ENCODE assay signal across 20 cellular contexts in genomic region chr1:93414749-93415148, GRCh38. TPM values are rescaled to one million over a fixed set of nuclear protein-coding genes. Genes with fewer than 3 reads are reported as not detected.
DNase-seq lines count a peak whose midpoint lies in the region; ATAC-seq and TF ChIP-seq lines count a peak whose summit lies in the region.
"Had no signal": no experiment of that assay in that cellular context is flagged by ENCODE, and none has a peak within 500 bp of the region (broad histone marks: within the 10 kb centered on the region; RNA-seq: fewer than 3 reads in every experiment).

No MANE protein-coding gene starts in this region.

- H3K9me3 Mint-ChIP-seq in CD4-positive, alpha-beta memory T cell: peaks cover 0 to 1% (median 0%) of the 10 kb centered on the region in 8 donors
- peaks cover 19% of the 10 kb centered on the region for H3K9me3 Mint-ChIP-seq in WTC11
- H3K9me3 Mint-ChIP-seq: activated naive CD8-positive, alpha-beta T cell treated with anti-CD3 and anti-CD28 coated beads, Interleukin-2, amount 50 U/mL, for 24 hours; activated T-helper 1 cell treated with anti-CD3 and anti-CD28 coated beads, Interleukin-12 subunit alpha, Interleukin-12 subunit beta, Interleukin-2, Interleukin-4 antibody, amounts not matched to agents 30 ng/mL and 10 ng/mL and 1 ng/mL, durations not matched to agents 14 hours and 24 hours and 36 hours; CD8-positive, alpha-beta memory T cell; effector memory CD8-positive, alpha-beta T cell had no signal

- no peaks in the 10 kb centered on the region for H3K9me3 ChIP-seq in heart right ventricle
- no peaks in the 10 kb centered on the region for H3K9me3 ChIP-seq in OCI-LY3 (ENCODE audit: insufficient read depth, low read length)
- no peaks in the 10 kb centered on the region for H3K9me3 ChIP-seq in CD4-positive, alpha-beta memory T cell (ENCODE audit: control insufficient read depth in 1 of 2, low read length in 2 of 2)
- no peaks in the 10 kb centered on the region for H3K9me3 ChIP-seq in testis
- H3K9me3 ChIP-seq: upper lobe of left lung had no signal

- H3K27ac ChIP-seq in heart right ventricle: peak overlapping the region in 8 of 10 donors; percentile 7 to 75 (median 54)
- H3K27ac ChIP-seq in OCI-LY3 (ENCODE audit: low read length): no peak overlapping the region
- no peak overlapping the region for H3K27ac ChIP-seq in CD4-positive, alpha-beta memory T cell (ENCODE audit: low read depth, low read length)
- H3K27ac ChIP-seq in testis: no peak overlapping the region
- H3K27ac ChIP-seq: cardiac muscle cell, SK-N-MC, upper lobe of left lung had no signal

- POLR2A ChIA-PET in CD4-positive, alpha-beta memory T cell (lab: Charles Lee; ENCODE audit: partially characterized antibody): no interaction called here
- POLR2A ChIA-PET in WTC11 (lab: Charles Lee): no interaction called here

- intact Hi-C loops in heart right ventricle (cut with DNase I): loop anchor here in 3 of 10 donors (5.0 to 10.0 kb wide), 3 partner anchors 100 to 110 kb away; no protein-coding TSS in a partner anchor
- intact Hi-C loops in cardiac septum (cut with DNase I): no loop called here
- intact Hi-C loops in CD4-positive, alpha-beta memory T cell (cut with micrococcal nuclease): no loop called here
- intact Hi-C loops in testis (cut with DNase I; ENCODE audit: low total_unique reads): no loop called here

- no peak overlapping the region; the same call in 1 of the 2 replicates for H2AFZ ChIP-seq in OCI-LY3 (ENCODE audit: low read depth, low read length)

- ATAC-seq in heart right ventricle (peak in 4 of 8 donors; percentile 14 to 65 (median 38)), WTC11 (no peak)
- ATAC-seq: activated CD8-positive, alpha-beta T cell treated with anti-CD3 and anti-CD28 coated beads, Interleukin-2, amount 10 ng/mL, durations not matched to agents 7 days and 5 days; activated naive CD8-positive, alpha-beta T cell treated with anti-CD3 and anti-CD28 coated beads, Interleukin-2, amount 50 U/mL, for 24 hours; effector memory CD8-positive, alpha-beta T cell had no signal

- H3K36me3 ChIP-seq in heart right ventricle (no peaks in the 10 kb centered on the region), OCI-LY3 (replicated peaks; ENCODE audit: low read depth, low read length) (no peaks in the 10 kb centered on the region), testis (ENCODE audit: low read depth, missing control alignments) (no peaks in the 10 kb centered on the region)
- H3K36me3 ChIP-seq in CD4-positive, alpha-beta memory T cell (ENCODE audit: insufficient read depth, low read length): no peaks in the 10 kb centered on the region
- H3K36me3 ChIP-seq: cardiac muscle cell, upper lobe of left lung had no signal

- no peak for TF ChIP-seq CTCF in heart right ventricle (IDR thresholded peaks at IDR 0.05)
- no peak for TF ChIP-seq CTCF in OCI-LY3 (IDR thresholded peaks at IDR 0.05; ENCODE audit: low read depth, low read length)
- TF ChIP-seq CTCF in WTC11 (IDR thresholded peaks at IDR 0.05): no peak
- no peak for TF ChIP-seq CTCF in testis (IDR thresholded peaks at IDR 0.05)

- no peak for TF ChIP-seq POLR2A in testis (IDR thresholded peaks at IDR 0.05)

- CTCF ChIA-PET in CD4-positive, alpha-beta memory T cell (lab: Charles Lee; ENCODE audit: partially characterized antibody): no interaction called here
- CTCF ChIA-PET in WTC11 (lab: Charles Lee): interaction anchor here (1.5 to 1.6 kb wide), 2 partner anchors 19 to 110 kb away, joined by 5 read pairs; no protein-coding TSS in a partner anchor

- H3K27me3 Mint-ChIP-seq in CD4-positive, alpha-beta memory T cell: peaks cover 0 to 2% of the 10 kb centered on the region in 2 donors
- H3K27me3 Mint-ChIP-seq in WTC11 (ENCODE audit: low read depth): no peaks in the 10 kb centered on the region
- H3K27me3 Mint-ChIP-seq: activated naive CD8-positive, alpha-beta T cell treated with anti-CD3 and anti-CD28 coated beads, Interleukin-2, amount 50 U/mL, for 24 hours had no signal

- no peaks in the 10 kb centered on the region for H4K20me1 ChIP-seq in OCI-LY3 (ENCODE audit: insufficient read depth, low read length)

- H3K4me1 ChIP-seq in heart right ventricle (peaks cover 0 to 26% (median 12%) of the 10 kb centered on the region in 9 donors), OCI-LY3 (ENCODE audit: low read length) (peaks cover 11% of the 10 kb centered on the region), testis (no peaks in the 10 kb centered on the region)
- H3K4me1 ChIP-seq in CD4-positive, alpha-beta memory T cell (ENCODE audit: insufficient read depth, low read length): no peaks in the 10 kb centered on the region

- H3K9ac ChIP-seq in OCI-LY3 (ENCODE audit: low read length): no peak overlapping the region

- no peak overlapping the region for H3K27ac Mint-ChIP-seq in CD4-positive, alpha-beta memory T cell
- no peak overlapping the region for H3K27ac Mint-ChIP-seq in WTC11
- H3K27ac Mint-ChIP-seq: activated CD8-positive, alpha-beta T cell treated with anti-CD3 and anti-CD28 coated beads, Interleukin-2, amount 10 ng/mL, durations not matched to agents 7 days and 5 days; activated naive CD8-positive, alpha-beta T cell treated with anti-CD3 and anti-CD28 coated beads, Interleukin-2, amount 50 U/mL, for 24 hours; activated T-helper 1 cell treated with anti-CD3 and anti-CD28 coated beads, Interleukin-12 subunit alpha, Interleukin-12 subunit beta, Interleukin-2, Interleukin-4 antibody, amounts not matched to agents 30 ng/mL and 10 ng/mL and 1 ng/mL, durations not matched to agents 14 hours and 24 hours and 36 hours; CD8-positive, alpha-beta memory T cell; effector memory CD8-positive, alpha-beta T cell had no signal

- no peaks in the 10 kb centered on the region for H3K36me3 Mint-ChIP-seq in CD4-positive, alpha-beta memory T cell
- H3K36me3 Mint-ChIP-seq in WTC11: peaks cover 4% of the 10 kb centered on the region

- WGBS in heart right ventricle, 2 donors: 35 to 42% methylated on average over 3 of the region's 3 CpGs
- WGBS in testis, 2 donors: 41 to 48% methylated on average over 3 of the region's 3 CpGs

- H3K27me3 ChIP-seq in heart right ventricle: no peaks in the 10 kb centered on the region
- H3K27me3 ChIP-seq in OCI-LY3 (ENCODE audit: low read depth, low read length): no peaks in the 10 kb centered on the region
- no peaks in the 10 kb centered on the region for H3K27me3 ChIP-seq in CD4-positive, alpha-beta memory T cell (ENCODE audit: insufficient read depth, low read length)
- no peaks in the 10 kb centered on the region for H3K27me3 ChIP-seq in testis
- H3K27me3 ChIP-seq: cardiac muscle cell, upper lobe of left lung had no signal

- H3K79me2 ChIP-seq in OCI-LY3 (ENCODE audit: low read length): no peaks in the 10 kb centered on the region

- H3K4me3 Mint-ChIP-seq in CD4-positive, alpha-beta memory T cell: no peak overlapping the region
- no peak overlapping the region for H3K4me3 Mint-ChIP-seq in WTC11
- H3K4me3 Mint-ChIP-seq: activated CD8-positive, alpha-beta T cell treated with anti-CD3 and anti-CD28 coated beads, Interleukin-2, amount 10 ng/mL, durations not matched to agents 7 days and 5 days; activated naive CD8-positive, alpha-beta T cell treated with anti-CD3 and anti-CD28 coated beads, Interleukin-2, amount 50 U/mL, for 24 hours; activated T-helper 1 cell treated with anti-CD3 and anti-CD28 coated beads, Interleukin-12 subunit alpha, Interleukin-12 subunit beta, Interleukin-2, Interleukin-4 antibody, amounts not matched to agents 30 ng/mL and 10 ng/mL and 1 ng/mL, durations not matched to agents 14 hours and 24 hours and 36 hours; CD8-positive, alpha-beta memory T cell; effector memory CD8-positive, alpha-beta T cell had no signal

- H3K4me3 ChIP-seq in heart right ventricle (peak overlapping the region in 5 of 10 donors; percentile 18 to 39 (median 31)), OCI-LY3 (ENCODE audit: low read length) (peak overlapping the region; percentile 27), testis (no peak overlapping the region)
- H3K4me3 ChIP-seq in CD4-positive, alpha-beta memory T cell (ENCODE audit: low read length in 2 of 2): no peak overlapping the region
- H3K4me3 ChIP-seq: cardiac muscle cell, SK-N-MC had no signal

- DNase-seq in heart right ventricle (no peak), cardiac septum (ENCODE audit: low spot score) (no peak), globus pallidus (ENCODE audit: low spot score) (peak; percentile 11), NCI-H1436 (lab: John Stamatoyannopoulos, UW) (no peak), WTC11 (ENCODE audit: low spot score) (no peak), testis (no peak)
- DNase-seq in CD4-positive, alpha-beta memory T cell: no peak
- DNase-seq: activated CD8-positive, alpha-beta T cell treated with anti-CD3 and anti-CD28 coated beads, Interleukin-2, amount 10 ng/mL, durations not matched to agents 7 days and 5 days; activated naive CD8-positive, alpha-beta T cell treated with anti-CD3 and anti-CD28 coated beads, Interleukin-2, amount 50 U/mL, for 24 hours; CD8-positive, alpha-beta memory T cell; effector memory CD8-positive, alpha-beta T cell; hypothalamus; NCI-H1417 treated with DMSO at 0.1 percent for 48 hours; small intestine; stimulated activated CD4-positive, alpha-beta T cell treated with anti-CD3 and anti-CD28 coated beads, Interleukin-4, amount 100 ng/mL, for 4 hours; upper lobe of left lung had no signal

- H3K4me1 Mint-ChIP-seq in CD4-positive, alpha-beta memory T cell: no peaks in the 10 kb centered on the region
- peaks cover 49% of the 10 kb centered on the region for H3K4me1 Mint-ChIP-seq in WTC11
- H3K4me1 Mint-ChIP-seq: activated naive CD8-positive, alpha-beta T cell treated with anti-CD3 and anti-CD28 coated beads, Interleukin-2, amount 50 U/mL, for 24 hours; CD8-positive, alpha-beta memory T cell had no signal

- peak overlapping the region; percentile 35 for H3K4me2 ChIP-seq in OCI-LY3 (ENCODE audit: low read length)

TF ChIP-seq in WTC11, 78 proteins besides CTCF, POLR2A, EP300 and RAD21 (continues in another document):
- TF ChIP-seq SMAD3 (CRISPR knock-in tag; IDR thresholded peaks at IDR 0.05; ENCODE audit: borderline replicate concordance) (no peak), RELA (CRISPR knock-in tag; IDR thresholded peaks at IDR 0.05; ENCODE audit: borderline replicate concordance) (no peak), NR3C1 (CRISPR knock-in tag; conservative IDR thresholded peaks at IDR 0.05; ENCODE audit: low read depth) (no peak), ESRRA (CRISPR knock-in tag; IDR thresholded peaks at IDR 0.05; ENCODE audit: borderline replicate concordance) (no peak), MXD4 (CRISPR knock-in tag; IDR thresholded peaks at IDR 0.05; ENCODE audit: borderline replicate concordance) (no peak)

RNA-seq across cellular contexts. Expression of gene FNBP1L, which starts 33.2 kb away (rescaled TPM):
- total RNA-seq in heart right ventricle: 10 to 100 TPM; 17.9 to 41.4 (median 24.1) TPM
- polyA plus RNA-seq in heart right ventricle: 10 to 100 TPM; 10.7 to 17.9 TPM
- total RNA-seq in cardiac septum: 13.5 TPM
- 1 to 10 TPM; 1.8 to 2.2 TPM for total RNA-seq in CD4-positive, alpha-beta memory T cell
- 1 to 10 TPM in 1 of 2 donors, under 1 TPM in 1; 0.53 to 1.5 TPM for polyA plus RNA-seq in CD4-positive, alpha-beta memory T cell
- 79.1 to 81.8 TPM (median 79.6 TPM) in 3 replicates for total RNA-seq in WTC11 (2021)
- total RNA-seq in testis: 10 to 100 TPM; 46.5 to 54.4 TPM
- 21.9 TPM for polyA plus RNA-seq in testis (ENCODE audit: insufficient read depth, low read depth, low replicate concordance)

Comparison
In these comparisons a context has a peak if more than half of its experiments do, and no peak if none do; other contexts are left out.
1. H3K27ac ChIP-seq: peak in heart right ventricle (8 of 10); none in OCI-LY3 (single experiment), CD4-positive, alpha-beta memory T cell (single experiment) and testis (0 of 2).